ENCODE assay signal across 8 cellular contexts in the genomic region with DNA sequence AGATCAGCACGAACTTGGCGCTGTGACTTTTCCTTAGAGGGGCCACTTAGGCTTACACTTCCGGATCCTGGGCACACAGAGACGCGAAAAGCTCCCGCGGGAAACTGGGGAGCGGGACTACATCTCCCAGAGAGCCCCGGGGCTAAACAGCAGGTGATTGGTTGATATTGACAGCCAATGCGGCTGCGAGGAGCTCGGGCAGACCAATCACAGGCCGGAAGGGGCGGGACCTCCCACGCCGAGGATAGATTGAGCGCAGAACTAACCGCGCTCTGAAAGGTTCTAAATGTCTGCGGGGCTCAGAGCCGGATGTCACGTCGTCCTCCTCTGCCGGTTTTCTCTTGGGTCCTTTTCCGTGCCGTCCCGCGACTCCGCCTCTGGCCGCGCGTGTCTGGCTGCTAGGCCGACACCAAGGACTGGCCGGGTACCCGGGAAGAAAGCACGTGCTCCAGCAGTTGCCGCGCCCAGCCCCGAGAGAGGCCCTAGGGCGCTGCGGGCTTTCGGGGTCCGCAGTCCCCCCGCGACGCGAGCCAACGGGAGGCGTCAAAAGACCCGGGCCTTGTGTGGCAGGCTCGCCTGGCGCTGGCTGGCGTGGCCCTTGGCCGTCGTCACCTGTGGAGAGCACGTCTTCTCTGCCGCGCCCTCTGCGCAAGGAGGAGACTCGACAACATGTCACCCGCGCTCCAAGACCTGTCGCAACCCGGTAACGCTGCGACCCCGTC. TPM values are rescaled to one million over a fixed set of nuclear protein-coding genes. Genes with fewer than 3 reads are reported as not detected.
DNase-seq lines count a peak whose midpoint lies in the region; ATAC-seq and TF ChIP-seq lines count a peak whose summit lies in the region.

TSS of gene MTR (plus strand) at position 258 of the 722 bp plus-strand sequence. CDS start at position 670, 412 bp downstream.

- H3F3A ChIP-seq in DOHH2 (ENCODE audit: control insufficient read depth, insufficient read depth), result no peaks in the 10 kb centered on the region
- H3F3A ChIP-seq in GM23338 (replicated peaks; ENCODE audit: low read depth), result no peaks in the 10 kb centered on the region

- peak within 1 kb of the TSS; percentile 94 for H3K4me3 Mint-ChIP-seq in GM23338
- H3K4me3 Mint-ChIP-seq in naive B cell, result peak within 1 kb of the TSS; percentile 90 to 99 (median 97)
- peak within 1 kb of the TSS; percentile 93 for H3K4me3 Mint-ChIP-seq in stimulated activated memory B cell treated with anti-CD40 and anti-IgM and Interleukin-4, amounts not matched to agents 10 μg/mL and 1 μg/mL and 100 μg/mL, for 72 hours

- H4K20me1 ChIP-seq in DOHH2 (ENCODE audit: control insufficient read depth, insufficient read depth, low read depth, low read length) (no peaks in the 10 kb centered on the region), GM23338 (replicated peaks; ENCODE audit: insufficient read depth) (peaks cover 10% of the 10 kb centered on the region)

- TF ChIP-seq CTCF in DOHH2 (IDR thresholded peaks at IDR 0.05; ENCODE audit: low read depth, low read length, poor library complexity, severe bottlenecking), result no peak
- no peak for TF ChIP-seq CTCF in GM23338 (conservative IDR thresholded peaks at IDR 0.05; ENCODE audit: low read depth in 2 of 2)

- H3K27ac ChIP-seq in DOHH2 (ENCODE audit: low read depth, low read length) (peak within 1 kb of the TSS; percentile 69), GM23338 (ENCODE audit: low read depth) (no peak within 1 kb of the TSS)

- H3K27me3 ChIP-seq in DOHH2 (ENCODE audit: control insufficient read depth, low read length) (no peaks in the 10 kb centered on the region), GM23338 (ENCODE audit: insufficient read depth) (no peaks in the 10 kb centered on the region)

- H2AFZ ChIP-seq in GM23338, result peak within 1 kb of the TSS; percentile 98

- H3K36me3 ChIP-seq in DOHH2 (ENCODE audit: control insufficient read depth, low read length) (peaks cover 17% of the 10 kb centered on the region), GM23338 (ENCODE audit: insufficient read depth) (no peaks in the 10 kb centered on the region)

- H3K9me2 ChIP-seq in DOHH2 (replicated peaks; ENCODE audit: control insufficient read depth, low read length), result no peaks in the 10 kb centered on the region
- H3K9me2 ChIP-seq in GM23338 (ENCODE audit: insufficient read depth), result no peaks in the 10 kb centered on the region

- peaks cover 24% of the 10 kb centered on the region for H3K4me1 ChIP-seq in DOHH2 (ENCODE audit: control insufficient read depth, low read length)
- H3K4me1 ChIP-seq in GM23338 (ENCODE audit: insufficient read depth), result peaks cover 3% of the 10 kb centered on the region; the same call in 1 of the 2 replicates

- DNase-seq in GM23338 (ENCODE audit: low spot score) (peak; percentile 98), LHCN-M2 (ENCODE audit: low read depth) (peak; percentile 98), RPMI8226 (peak; percentile 100), fibroblast of gingiva (ENCODE audit: low read depth) (peak; percentile 98), naive B cell (peak; percentile 94)
- DNase-seq in activated T-helper 1 cell treated with anti-CD3 and anti-CD28 coated beads, Interleukin-2, amount 50 U/mL, for 16 hours (ENCODE audit: low read depth in 1 of 2, low spot score in 1 of 2), result peak; percentile 90 to 92

- H3K27ac Mint-ChIP-seq in GM23338 (peak within 1 kb of the TSS; percentile 90), naive B cell (peak within 1 kb of the TSS; percentile 96 to 99 (median 98))
- peak within 1 kb of the TSS; percentile 99 for H3K27ac Mint-ChIP-seq in stimulated activated memory B cell treated with anti-CD40 and anti-IgM and Interleukin-4, amounts not matched to agents 10 μg/mL and 1 μg/mL and 100 μg/mL, for 72 hours

- H3K4me1 Mint-ChIP-seq in GM23338, result peaks cover 10% of the 10 kb centered on the region
- H3K4me1 Mint-ChIP-seq in naive B cell, result peaks cover 20 to 34% (median 32%) of the 10 kb centered on the region in 3 donors
- H3K4me1 Mint-ChIP-seq in stimulated activated memory B cell treated with anti-CD40 and anti-IgM and Interleukin-4, amounts not matched to agents 10 μg/mL and 1 μg/mL and 100 μg/mL, for 72 hours, result peaks cover 33% of the 10 kb centered on the region

- H3K4me3 ChIP-seq in DOHH2 (ENCODE audit: low read length), result peak within 1 kb of the TSS; percentile 92
- peak within 1 kb of the TSS; percentile 94 for H3K4me3 ChIP-seq in GM23338

- ATAC-seq in GM23338 (peak; percentile 98), naive B cell (ENCODE audit: low read depth in 2 of 2) (peak; percentile 88 to 89)
- peak; percentile 98 for ATAC-seq in stimulated activated memory B cell treated with anti-CD40 and anti-IgM and Interleukin-4, amounts not matched to agents 10 μg/mL and 1 μg/mL and 100 μg/mL, for 72 hours

- H3K36me3 Mint-ChIP-seq in GM23338 (ENCODE audit: low read depth), result no peaks in the 10 kb centered on the region; the same call in 2 of the 3 replicates
- H3K36me3 Mint-ChIP-seq in naive B cell, result no peaks in the 10 kb centered on the region
- H3K36me3 Mint-ChIP-seq in stimulated activated memory B cell treated with anti-CD40 and anti-IgM and Interleukin-4, amounts not matched to agents 10 μg/mL and 1 μg/mL and 100 μg/mL, for 72 hours, result no peaks in the 10 kb centered on the region

- H3K9me3 Mint-ChIP-seq in GM23338 (no peaks in the 10 kb centered on the region), naive B cell (no peaks in the 10 kb centered on the region)
- no peaks in the 10 kb centered on the region for H3K9me3 Mint-ChIP-seq in stimulated activated memory B cell treated with anti-CD40 and anti-IgM and Interleukin-4, amounts not matched to agents 10 μg/mL and 1 μg/mL and 100 μg/mL, for 72 hours

- H3K9me3 ChIP-seq in DOHH2 (ENCODE audit: control insufficient read depth, insufficient read depth, low read length), result no peaks in the 10 kb centered on the region

- H3K4me2 ChIP-seq in DOHH2 (ENCODE audit: low read length) (peak within 1 kb of the TSS; percentile 79), GM23338 (peak within 1 kb of the TSS; percentile 95)

- H3K79me2 ChIP-seq in DOHH2 (ENCODE audit: control insufficient read depth, low read length) (peaks cover 50% of the 10 kb centered on the region), GM23338 (replicated peaks; ENCODE audit: insufficient read depth) (peaks cover 39% of the 10 kb centered on the region)

- H3K27me3 Mint-ChIP-seq in GM23338 (ENCODE audit: insufficient read depth, low read depth, poor library complexity), result peaks cover 8% of the 10 kb centered on the region
- peaks cover 12 to 23% (median 15%) of the 10 kb centered on the region in 3 donors for H3K27me3 Mint-ChIP-seq in naive B cell
- no peaks in the 10 kb centered on the region for H3K27me3 Mint-ChIP-seq in stimulated activated memory B cell treated with anti-CD40 and anti-IgM and Interleukin-4, amounts not matched to agents 10 μg/mL and 1 μg/mL and 100 μg/mL, for 72 hours

TF ChIP-seq in GM23338, 12 proteins besides CTCF, POLR2A, EP300 and RAD21 (continues in another document):
- no peak for TF ChIP-seq JUNB (IDR thresholded peaks at IDR 0.05; ENCODE audit: unreplicated experiment)
- TF ChIP-seq ZNF114 (CRISPR knock-in tag; IDR thresholded peaks at IDR 0.05), result no peak
- TF ChIP-seq EZH2 (IDR thresholded peaks at IDR 0.05; ENCODE audit: low read depth, unreplicated experiment), result no peak
- no peak for TF ChIP-seq STAT1 (IDR thresholded peaks at IDR 0.05; ENCODE audit: unreplicated experiment)
- no peak for TF ChIP-seq REST (IDR thresholded peaks at IDR 0.05; ENCODE audit: unreplicated experiment)
- TF ChIP-seq, protein P1, sequence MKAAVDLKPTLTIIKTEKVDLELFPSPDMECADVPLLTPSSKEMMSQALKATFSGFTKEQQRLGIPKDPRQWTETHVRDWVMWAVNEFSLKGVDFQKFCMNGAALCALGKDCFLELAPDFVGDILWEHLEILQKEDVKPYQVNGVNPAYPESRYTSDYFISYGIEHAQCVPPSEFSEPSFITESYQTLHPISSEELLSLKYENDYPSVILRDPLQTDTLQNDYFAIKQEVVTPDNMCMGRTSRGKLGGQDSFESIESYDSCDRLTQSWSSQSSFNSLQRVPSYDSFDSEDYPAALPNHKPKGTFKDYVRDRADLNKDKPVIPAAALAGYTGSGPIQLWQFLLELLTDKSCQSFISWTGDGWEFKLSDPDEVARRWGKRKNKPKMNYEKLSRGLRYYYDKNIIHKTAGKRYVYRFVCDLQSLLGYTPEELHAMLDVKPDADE (IDR thresholded peaks at IDR 0.05), result peak; percentile 71
- 0 out of 2 replicates have a peak, but pooled peaks have one; percentile 60 for TF ChIP-seq CREB1 (CRISPR knock-in tag; IDR thresholded peaks at IDR 0.05; ENCODE audit: low read depth)

RNA-seq across cellular contexts. Expression of gene MTR, which starts in this region (rescaled TPM):
- 20.0 and 20.4 TPM in 2 replicates for total RNA-seq in GM23338 (2014; rRNA removed; shearing (Covaris generic))
- polyA plus RNA-seq in GM23338 (2016; fragmentation: Nextera tagmentation; extraction: Ambion mirVana) (6.3 and 6.4 TPM in 2 replicates), naive B cell (ENCODE audit: low read depth in 6 of 6) (10 to 100 TPM in 4 of 6 donors, 1 to 10 TPM in 2; 5.2 to 17.9 (median 14.7) TPM)
- 22.6 and 23.2 TPM in 2 replicates for total RNA-seq in LHCN-M2 (2014; rRNA removed)
- 6.4 TPM for polyA plus RNA-seq in LHCN-M2 (2012)
